1 cellular context compared by ENCODE assay signal in genomic region chr10:11517150-11517549, GRCh38.
TF ChIP-seq lines count a peak whose summit lies in the region.

No MANE protein-coding gene starts in this region.

TF ChIP-seq in GM12878, 131 proteins besides CTCF, POLR2A, EP300 and RAD21 (continued from another document):
- TF ChIP-seq E2F8 (IDR thresholded peaks at IDR 0.05; ENCODE audit: low read depth, partially characterized antibody) = no peak
- no peak for TF ChIP-seq ELK1 (IDR thresholded peaks at IDR 0.05; ENCODE audit: low read depth, low read length)
- TF ChIP-seq USF1 (IDR thresholded peaks at IDR 0.05; ENCODE audit: borderline replicate concordance, extremely low read length, insufficient read depth, low read depth, low read length) = no peak
- TF ChIP-seq CREM (IDR thresholded peaks at IDR 0.05; ENCODE audit: low read depth) = 0 out of 2 replicates have a peak, but pooled peaks have one; percentile 12
- 0 out of 4 replicates have a peak, but pooled peaks of 1 of the 2 experiments have one; percentile 1 for TF ChIP-seq CEBPB (IDR thresholded peaks at IDR 0.05; ENCODE audit: borderline replicate concordance in 1 of 2, low read depth in 2 of 2, low read length in 2 of 2)
- TF ChIP-seq CREB1 (IDR thresholded peaks at IDR 0.05; ENCODE audit: low read depth) = 0 out of 2 replicates have a peak, but pooled peaks have one; percentile 26
- peak; percentile 82 for TF ChIP-seq EED (IDR thresholded peaks at IDR 0.05; ENCODE audit: low read depth)
